Comparison of ENCODE assay signal across 1 cellular context in genomic region chr6:149431905-149432775, GRCh38.
TF ChIP-seq lines count a peak whose summit lies in the region.

No MANE protein-coding gene starts in this region.

TF ChIP-seq in GM23338, 12 proteins besides CTCF, POLR2A, EP300 and RAD21 (continued from another document):
- TF ChIP-seq ZNF462 (CRISPR knock-in tag; IDR thresholded peaks at IDR 0.05) (no peak), ZNF331 (CRISPR knock-in tag; IDR thresholded peaks at IDR 0.05; ENCODE audit: low read depth) (no peak), EZH2 (IDR thresholded peaks at IDR 0.05; ENCODE audit: low read depth, unreplicated experiment) (no peak)
- TF ChIP-seq, protein P1, sequence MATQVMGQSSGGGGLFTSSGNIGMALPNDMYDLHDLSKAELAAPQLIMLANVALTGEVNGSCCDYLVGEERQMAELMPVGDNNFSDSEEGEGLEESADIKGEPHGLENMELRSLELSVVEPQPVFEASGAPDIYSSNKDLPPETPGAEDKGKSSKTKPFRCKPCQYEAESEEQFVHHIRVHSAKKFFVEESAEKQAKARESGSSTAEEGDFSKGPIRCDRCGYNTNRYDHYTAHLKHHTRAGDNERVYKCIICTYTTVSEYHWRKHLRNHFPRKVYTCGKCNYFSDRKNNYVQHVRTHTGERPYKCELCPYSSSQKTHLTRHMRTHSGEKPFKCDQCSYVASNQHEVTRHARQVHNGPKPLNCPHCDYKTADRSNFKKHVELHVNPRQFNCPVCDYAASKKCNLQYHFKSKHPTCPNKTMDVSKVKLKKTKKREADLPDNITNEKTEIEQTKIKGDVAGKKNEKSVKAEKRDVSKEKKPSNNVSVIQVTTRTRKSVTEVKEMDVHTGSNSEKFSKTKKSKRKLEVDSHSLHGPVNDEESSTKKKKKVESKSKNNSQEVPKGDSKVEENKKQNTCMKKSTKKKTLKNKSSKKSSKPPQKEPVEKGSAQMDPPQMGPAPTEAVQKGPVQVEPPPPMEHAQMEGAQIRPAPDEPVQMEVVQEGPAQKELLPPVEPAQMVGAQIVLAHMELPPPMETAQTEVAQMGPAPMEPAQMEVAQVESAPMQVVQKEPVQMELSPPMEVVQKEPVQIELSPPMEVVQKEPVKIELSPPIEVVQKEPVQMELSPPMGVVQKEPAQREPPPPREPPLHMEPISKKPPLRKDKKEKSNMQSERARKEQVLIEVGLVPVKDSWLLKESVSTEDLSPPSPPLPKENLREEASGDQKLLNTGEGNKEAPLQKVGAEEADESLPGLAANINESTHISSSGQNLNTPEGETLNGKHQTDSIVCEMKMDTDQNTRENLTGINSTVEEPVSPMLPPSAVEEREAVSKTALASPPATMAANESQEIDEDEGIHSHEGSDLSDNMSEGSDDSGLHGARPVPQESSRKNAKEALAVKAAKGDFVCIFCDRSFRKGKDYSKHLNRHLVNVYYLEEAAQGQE (IDR thresholded peaks at IDR 0.05; ENCODE audit: unreplicated experiment) = no peak
